Comparison of ENCODE assay signal across 8 cellular contexts in the genomic region with DNA sequence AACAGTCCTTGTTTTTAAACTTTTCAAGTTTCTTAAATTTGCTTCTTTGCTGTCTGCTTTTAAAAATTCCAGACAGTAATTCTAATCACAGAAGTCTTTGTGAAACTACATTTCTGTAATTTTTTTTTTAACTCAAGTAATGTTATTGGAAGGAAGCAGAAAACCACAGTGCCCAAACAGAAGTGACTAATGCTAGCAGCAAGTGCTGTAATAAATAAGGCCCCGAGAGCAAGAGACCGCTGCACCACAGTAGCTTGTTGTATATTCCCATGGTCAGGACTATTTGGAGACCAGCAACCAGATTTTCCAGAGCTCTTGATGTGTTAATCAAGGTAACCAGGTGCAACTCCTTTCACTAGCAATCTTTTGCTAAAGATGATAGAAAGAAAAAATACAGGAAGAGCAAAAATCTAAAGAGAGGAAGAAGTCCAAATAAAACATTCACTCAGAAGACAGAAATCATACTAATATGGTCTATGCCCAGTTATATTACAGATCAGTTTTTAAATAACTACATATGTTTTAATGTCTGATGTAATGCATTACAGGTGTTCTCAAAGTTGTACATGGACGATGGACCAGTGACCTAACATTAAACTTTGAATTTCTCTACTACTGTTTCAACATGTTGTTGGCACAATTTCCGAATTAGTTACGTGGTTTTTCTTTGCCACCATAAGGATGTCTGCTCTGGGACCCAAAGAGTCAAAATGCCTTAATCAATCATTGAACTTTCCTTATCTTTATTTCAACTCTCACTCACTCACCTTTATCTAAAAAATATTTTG. TPM values are rescaled to one million over a fixed set of nuclear protein-coding genes. Genes with fewer than 3 reads are reported as not detected.
DNase-seq lines count a peak whose midpoint lies in the region; ATAC-seq and TF ChIP-seq lines count a peak whose summit lies in the region.

No MANE protein-coding gene starts in this region.

- H3K27ac Mint-ChIP-seq in natural killer cell treated with Interleukin-12 subunit alpha and Interleukin-12 subunit beta and Interleukin-15 and Interleukin-18, amount 100 ng/mL, for 72 hours, result peak overlapping the region; percentile 45 to 67
- H3K27ac Mint-ChIP-seq in natural killer cell, result no peak overlapping the region

- intact Hi-C loops in natural killer cell (cut with micrococcal nuclease), result no loop called here
- intact Hi-C loops in right cardiac atrium (cut with DNase I), result no loop called here
- intact Hi-C loops in gastrocnemius medialis (cut with DNase I; ENCODE audit: low total_unique reads), result no loop called here

- H3K9me3 ChIP-seq in tibial nerve (no peaks in the 10 kb centered on the region), right cardiac atrium (ENCODE audit: control insufficient read depth, low read length) (no peaks in the 10 kb centered on the region), gastrocnemius medialis (no peaks in the 10 kb centered on the region)

- TF ChIP-seq CTCF in natural killer cell (IDR thresholded peaks at IDR 0.05), result no peak
- no peak for TF ChIP-seq CTCF in astrocyte of the spinal cord (IDR thresholded peaks at IDR 0.05; ENCODE audit: low read depth, low read length)
- TF ChIP-seq CTCF in tibial nerve (IDR thresholded peaks at IDR 0.05), result no peak
- TF ChIP-seq CTCF in gastrocnemius medialis (IDR thresholded peaks at IDR 0.05 in 4 of 5, conservative IDR thresholded peaks at IDR 0.05 in 1 of 5), result no peak

- peaks cover 0 to 73% (median 14%) of the 10 kb centered on the region in 4 donors for H3K4me1 ChIP-seq in tibial nerve
- H3K4me1 ChIP-seq in right cardiac atrium (ENCODE audit: control insufficient read depth, insufficient read depth, low read length), result peaks cover 34% of the 10 kb centered on the region
- peaks cover 29 to 40% of the 10 kb centered on the region in 2 donors for H3K4me1 ChIP-seq in gastrocnemius medialis

- 43 to 45% methylated on average over 5 of the region's 5 CpGs for WGBS in tibial nerve, 2 donors
- 70% methylated on average over 5 of the region's 5 CpGs for WGBS in right cardiac atrium

- in situ Hi-C loops in astrocyte of the spinal cord (cut with HindIII; ENCODE audit: low sequenced_read_pairs), result no loop called here
- in situ Hi-C loops in gastrocnemius medialis (cut with MboI; ENCODE audit: low sequenced_read_pairs in 4 of 4), result no loop called here

- TF ChIP-seq POLR2A in tibial nerve (IDR thresholded peaks at IDR 0.05), result no peak
- no peak for TF ChIP-seq POLR2A in gastrocnemius medialis (IDR thresholded peaks at IDR 0.05)

- no peak for DNase-seq in natural killer cell treated with Interleukin-12 subunit alpha and Interleukin-12 subunit beta and Interleukin-15 and Interleukin-18, amount 100 ng/mL, for 72 hours (ENCODE audit: low spot score)
- no peak for DNase-seq in natural killer cell
- DNase-seq in astrocyte of the spinal cord (ENCODE audit: low read depth, low spot score), result peak; percentile 95
- peak; percentile 70 for DNase-seq in skeletal muscle cell (ENCODE audit: low read depth)
- no peak for DNase-seq in tibial nerve (ENCODE audit: low spot score in 2 of 2)
- DNase-seq in right cardiac atrium, result no peak
- no peak for DNase-seq in gastrocnemius medialis

- H3K27me3 ChIP-seq in tibial nerve (no peaks in the 10 kb centered on the region), right cardiac atrium (ENCODE audit: control insufficient read depth, insufficient read depth) (no peaks in the 10 kb centered on the region), gastrocnemius medialis (no peaks in the 10 kb centered on the region)

- no peak for TF ChIP-seq EP300 in tibial nerve (IDR thresholded peaks at IDR 0.05)

- H3K27ac ChIP-seq in tibial nerve (peak overlapping the region in 2 of 4 donors; percentile 38 to 57), right cardiac atrium (ENCODE audit: low read length) (no peak overlapping the region), gastrocnemius medialis (no peak overlapping the region)

- H3K36me3 Mint-ChIP-seq in natural killer cell treated with Interleukin-12 subunit alpha and Interleukin-12 subunit beta and Interleukin-15 and Interleukin-18, amount 100 ng/mL, for 72 hours, result no peaks in the 10 kb centered on the region
- H3K36me3 Mint-ChIP-seq in natural killer cell, result no peaks in the 10 kb centered on the region

- H3K36me3 ChIP-seq in tibial nerve (no peaks in the 10 kb centered on the region), gastrocnemius medialis (no peaks in the 10 kb centered on the region)

- no peak overlapping the region for H3K4me3 ChIP-seq in astrocyte of the spinal cord (ENCODE audit: low read depth, low read length)
- no peak overlapping the region for H3K4me3 ChIP-seq in skeletal muscle cell (ENCODE audit: low read depth, low read length)
- H3K4me3 ChIP-seq in tibial nerve, result no peak overlapping the region
- no peak overlapping the region for H3K4me3 ChIP-seq in right cardiac atrium (ENCODE audit: low read length)
- H3K4me3 ChIP-seq in gastrocnemius medialis, result no peak overlapping the region

- peaks cover 10 to 16% of the 10 kb centered on the region in 2 donors for H3K4me1 Mint-ChIP-seq in natural killer cell treated with Interleukin-12 subunit alpha and Interleukin-12 subunit beta and Interleukin-15 and Interleukin-18, amount 100 ng/mL, for 72 hours (ENCODE audit: low read depth in 2 of 2)
- peaks cover 0 to 5% of the 10 kb centered on the region in 2 donors for H3K4me1 Mint-ChIP-seq in natural killer cell

- H3K9me3 Mint-ChIP-seq in natural killer cell treated with Interleukin-12 subunit alpha and Interleukin-12 subunit beta and Interleukin-15 and Interleukin-18, amount 100 ng/mL, for 72 hours, result no peaks in the 10 kb centered on the region
- no peaks in the 10 kb centered on the region for H3K9me3 Mint-ChIP-seq in natural killer cell

- peak overlapping the region; percentile 61 for H3K4me3 Mint-ChIP-seq in natural killer cell treated with Interleukin-12 subunit alpha and Interleukin-12 subunit beta and Interleukin-15 and Interleukin-18, amount 100 ng/mL, for 72 hours
- no peak overlapping the region for H3K4me3 Mint-ChIP-seq in natural killer cell

- peaks cover 0 to 19% of the 10 kb centered on the region in 2 donors for H3K27me3 Mint-ChIP-seq in natural killer cell treated with Interleukin-12 subunit alpha and Interleukin-12 subunit beta and Interleukin-15 and Interleukin-18, amount 100 ng/mL, for 72 hours
- H3K27me3 Mint-ChIP-seq in natural killer cell (ENCODE audit: low read depth in 2 of 2), result peaks cover 13 to 14% of the 10 kb centered on the region in 2 donors

- ATAC-seq in natural killer cell treated with Interleukin-12 subunit alpha and Interleukin-12 subunit beta and Interleukin-15 and Interleukin-18, amount 100 ng/mL, for 72 hours, result peak; percentile 62 to 82
- ATAC-seq in natural killer cell, result no peak
- peak; percentile 69 for ATAC-seq in HG03520 (IDR thresholded peaks at IDR 0.05; ENCODE audit: unreplicated experiment)
- ATAC-seq in right cardiac atrium, result no peak
- no peak for ATAC-seq in gastrocnemius medialis

RNA-seq across cellular contexts. Expression of a gene that starts 36.4 kb away (rescaled TPM):
- total RNA-seq in natural killer cell treated with Interleukin-12 subunit alpha and Interleukin-12 subunit beta and Interleukin-15 and Interleukin-18, amount 100 ng/mL, for 72 hours, result 1 to 10 TPM in 1 of 2 donors, under 1 TPM in 1; 0.55 to 6.7 TPM
- total RNA-seq in natural killer cell (1 to 10 TPM in 1 of 3 donors, under 1 TPM in 2; 0.72 to 1.1 (median 0.73) TPM), tibial nerve (100 to 1,000 TPM in 2 of 4 donors, 10 to 100 TPM in 2; 86.5 to 130 (median 113) TPM), right cardiac atrium (10 to 100 TPM; 48.2 to 99.2 (median 56.9) TPM), gastrocnemius medialis (10 to 100 TPM; 11.3 to 30.7 (median 17.6) TPM)
- 23.0 TPM for polyA plus RNA-seq in right cardiac atrium

Comparison
In these comparisons a context has a peak if more than half of its experiments do, and no peak if none do; other contexts are left out.
1. ATAC-seq: peak in natural killer cell treated with Interleukin-12 subunit alpha and Interleukin-12 subunit beta and Interleukin-15 and Interleukin-18, amount 100 ng/mL, for 72 hours (2 of 2) and HG03520 (single experiment); none in natural killer cell (0 of 3), right cardiac atrium (0 of 2) and gastrocnemius medialis (0 of 2).
2. H3K27ac Mint-ChIP-seq: peak in natural killer cell treated with Interleukin-12 subunit alpha and Interleukin-12 subunit beta and Interleukin-15 and Interleukin-18, amount 100 ng/mL, for 72 hours (2 of 2); none in natural killer cell (0 of 2).
3. DNase-seq: peak in astrocyte of the spinal cord (single experiment) and skeletal muscle cell (single experiment); none in natural killer cell treated with Interleukin-12 subunit alpha and Interleukin-12 subunit beta and Interleukin-15 and Interleukin-18, amount 100 ng/mL, for 72 hours (single experiment), natural killer cell (single experiment), tibial nerve (0 of 2), right cardiac atrium (0 of 3) and gastrocnemius medialis (0 of 2).